8 cellular contexts compared by ENCODE assay signal in genomic region chr10:69438531-69439349, GRCh38. TPM values are rescaled to one million over a fixed set of nuclear protein-coding genes. Genes with fewer than 3 reads are reported as not detected.
DNase-seq lines count a peak whose midpoint lies in the region; FAIRE-seq and TF ChIP-seq lines count a peak whose summit lies in the region.

No MANE protein-coding gene starts in this region.

- peak overlapping the region; percentile 10 for H3K9ac ChIP-seq in rectal smooth muscle tissue (ENCODE audit: low read length)

- H3K27me3 ChIP-seq in rectal smooth muscle tissue (ENCODE audit: control insufficient read depth, insufficient read depth, low read length): no peaks in the 10 kb centered on the region
- no peaks in the 10 kb centered on the region for H3K27me3 ChIP-seq in testis

- H3K4me3 Mint-ChIP-seq in activated CD4-positive, alpha-beta memory T cell treated with anti-CD3 and anti-CD28 coated beads, Interleukin-2, amount 10 ng/mL, durations not matched to agents 7 days and 5 days: no peak overlapping the region

- H3K4me1 ChIP-seq in rectal smooth muscle tissue (ENCODE audit: control insufficient read depth, insufficient read depth, low read length) (no peaks in the 10 kb centered on the region), testis (no peaks in the 10 kb centered on the region)

- H3K9me3 Mint-ChIP-seq in activated CD4-positive, alpha-beta memory T cell treated with anti-CD3 and anti-CD28 coated beads, Interleukin-2, amount 10 ng/mL, durations not matched to agents 7 days and 5 days: no peaks in the 10 kb centered on the region

- H3K27me3 Mint-ChIP-seq in activated CD4-positive, alpha-beta memory T cell treated with anti-CD3 and anti-CD28 coated beads, Interleukin-2, amount 10 ng/mL, durations not matched to agents 7 days and 5 days: peaks cover 18% of the 10 kb centered on the region

- TF ChIP-seq POLR2A in GM12892 (IDR thresholded peaks at IDR 0.05; ENCODE audit: low read depth, low read length) (no peak), testis (IDR thresholded peaks at IDR 0.05) (no peak)

- POLR2A ChIA-PET in activated CD4-positive, alpha-beta memory T cell treated with anti-CD3 and anti-CD28 coated beads, Interleukin-2, amount 10 ng/mL, durations not matched to agents 7 days and 5 days (lab: Charles Lee): no interaction called here

- FAIRE-seq in GM12892 (lab: Jason Lieb, UNC): no peak

- DNase-seq in EL (peak; percentile 88), OCI-M1 (lab: John Stamatoyannopoulos, UW) (peak; percentile 38), fibroblast of gingiva (ENCODE audit: low read depth) (peak; percentile 31), GM12892 (ENCODE audit: insufficient read length) (no peak), testis (no peak), germinal center (ENCODE audit: low spot score) (no peak)
- DNase-seq in activated CD4-positive, alpha-beta memory T cell treated with anti-CD3 and anti-CD28 coated beads, Interleukin-2, amount 10 ng/mL, durations not matched to agents 7 days and 5 days: no peak

- intact Hi-C loops in testis (cut with DNase I; ENCODE audit: low total_unique reads): loop anchor here (10.0 kb wide), 1 partner anchor 206 kb away; no protein-coding TSS in a partner anchor

- CTCF ChIA-PET in activated CD4-positive, alpha-beta memory T cell treated with anti-CD3 and anti-CD28 coated beads, Interleukin-2, amount 10 ng/mL, durations not matched to agents 7 days and 5 days (lab: Charles Lee): interaction anchor here (1.0 to 1.3 kb wide), 2 partner anchors 11 kb away, joined by 3 read pairs; no protein-coding TSS in a partner anchor

- 50 to 62% methylated on average over 9 to 10 of the region's 10 CpGs for WGBS in testis, 2 donors

- H3K27ac Mint-ChIP-seq in activated CD4-positive, alpha-beta memory T cell treated with anti-CD3 and anti-CD28 coated beads, Interleukin-2, amount 10 ng/mL, durations not matched to agents 7 days and 5 days: no peak overlapping the region

- no peaks in the 10 kb centered on the region for H3K9me3 ChIP-seq in testis

- no peaks in the 10 kb centered on the region for H3K36me3 Mint-ChIP-seq in activated CD4-positive, alpha-beta memory T cell treated with anti-CD3 and anti-CD28 coated beads, Interleukin-2, amount 10 ng/mL, durations not matched to agents 7 days and 5 days (ENCODE audit: low read depth)

- H3K36me3 ChIP-seq in rectal smooth muscle tissue (ENCODE audit: control insufficient read depth, insufficient read depth, low read length) (no peaks in the 10 kb centered on the region), testis (ENCODE audit: low read depth, missing control alignments) (no peaks in the 10 kb centered on the region)

- H3K4me3 ChIP-seq in rectal smooth muscle tissue (ENCODE audit: low read length) (no peak overlapping the region), testis (no peak overlapping the region)

- H3K27ac ChIP-seq in rectal smooth muscle tissue (ENCODE audit: low read depth, low read length) (peak overlapping the region; percentile 24), testis (no peak overlapping the region)

- no peak for TF ChIP-seq CTCF in testis (IDR thresholded peaks at IDR 0.05)

- H3K4me1 Mint-ChIP-seq in activated CD4-positive, alpha-beta memory T cell treated with anti-CD3 and anti-CD28 coated beads, Interleukin-2, amount 10 ng/mL, durations not matched to agents 7 days and 5 days: no peaks in the 10 kb centered on the region

RNA-seq across cellular contexts. Expression of gene TSPAN15, which starts 12.5 kb away (rescaled TPM):
- 1 to 10 TPM; 9.0 to 9.1 TPM for total RNA-seq in activated CD4-positive, alpha-beta memory T cell treated with anti-CD3 and anti-CD28 coated beads, Interleukin-2, amount 10 ng/mL, durations not matched to agents 7 days and 5 days
- 2.2 TPM for polyA plus RNA-seq in GM12892 (2012; ENCODE audit: missing spikeins)
- total RNA-seq in testis: 10 to 100 TPM; 35.3 to 37.5 TPM
- 29.7 TPM for polyA plus RNA-seq in testis (ENCODE audit: insufficient read depth, low read depth, low replicate concordance)

RNA-seq across cellular contexts. Expression of gene TACR2, which starts 22.0 kb away (rescaled TPM):
- not detected for total RNA-seq in activated CD4-positive, alpha-beta memory T cell treated with anti-CD3 and anti-CD28 coated beads, Interleukin-2, amount 10 ng/mL, durations not matched to agents 7 days and 5 days
- 0.45 TPM for polyA plus RNA-seq in GM12892 (2012; ENCODE audit: missing spikeins)
- total RNA-seq in testis: under 1 TPM; 0.74 to 0.87 TPM
- polyA plus RNA-seq in testis (ENCODE audit: insufficient read depth, low read depth, low replicate concordance): 0.91 TPM

Comparison
In these comparisons a context has a peak if more than half of its experiments do, and no peak if none do; other contexts are left out.
1. DNase-seq: peak in EL (single experiment), OCI-M1 (single experiment) and fibroblast of gingiva (single experiment); none in activated CD4-positive, alpha-beta memory T cell treated with anti-CD3 and anti-CD28 coated beads, Interleukin-2, amount 10 ng/mL, durations not matched to agents 7 days and 5 days (single experiment), GM12892 (single experiment), testis (single experiment) and germinal center (single experiment).